18 cellular contexts compared by ENCODE assay signal in genomic region chr9:1938675-1939170, GRCh38.
A peak's percentile ranks its signal among the peaks of the same experiment; 100 is the strongest.
DNase-seq lines count a peak whose midpoint lies in the region; ATAC-seq and TF ChIP-seq lines count a peak whose summit lies in the region.
"Had no signal": no experiment of that assay in that cellular context is flagged by ENCODE, and none has a peak within 500 bp of the region (broad histone marks: within the 10 kb centered on the region; RNA-seq: fewer than 3 reads in every experiment).

No MANE protein-coding gene starts in this region.

- TF ChIP-seq CTCF in OCI-LY7 (conservative IDR thresholded peaks at IDR 0.05; ENCODE audit: low read length) (no peak), suprapubic skin (IDR thresholded peaks at IDR 0.05) (no peak)

- TF ChIP-seq POLR2A in suprapubic skin (IDR thresholded peaks at IDR 0.05), result no peak

- H3K27me3 ChIP-seq in suprapubic skin (no peaks in the 10 kb centered on the region), mesendoderm (ENCODE audit: insufficient read depth, low read length, poor library complexity) (no peaks in the 10 kb centered on the region)
- H3K27me3 ChIP-seq: ovary had no signal

- H4K5ac ChIP-seq in mesendoderm (ENCODE audit: low read length), result no peak overlapping the region

- no peak overlapping the region for H3K9ac ChIP-seq in mesendoderm (ENCODE audit: low read length)

- DNase-seq in OCI-LY7 (ENCODE audit: low spot score), result no peak
- no peak for DNase-seq in suprapubic skin (ENCODE audit: low spot score in 2 of 2)
- no peak for DNase-seq in activated CD8-positive, alpha-beta T cell treated with anti-CD3 and anti-CD28 coated beads, Interleukin-2, amount 10 ng/mL, durations not matched to agents 7 days and 5 days
- DNase-seq in superior temporal gyrus (ENCODE audit: extremely low spot score), result no peak
- no peak for DNase-seq in mesendoderm
- DNase-seq: activated CD4-positive, alpha-beta T cell treated with anti-CD3 and anti-CD28 coated beads, Interleukin-2, amount 10 ng/mL, durations not matched to agents 7 days and 5 days; activated naive CD4-positive, alpha-beta T cell treated with anti-CD3 and anti-CD28 coated beads, Interleukin-2, amount 10 ng/mL, durations not matched to agents 7 days and 5 days; H9; hippocampal formation; NCI-H2029 treated with DMSO at 0.1 percent for 48 hours; ovary; T-cell had no signal

- H3K9me3 ChIP-seq in OCI-LY7 (ENCODE audit: low read length) (no peaks in the 10 kb centered on the region), suprapubic skin (no peaks in the 10 kb centered on the region)
- H3K9me3 ChIP-seq: ovary had no signal

- BruUV-seq in OCI-LY7 (replicated peaks; lab: Mats Ljungman, UMichigan), result no TSS peak

- H2AK5ac ChIP-seq in mesendoderm (ENCODE audit: low read length), result no peak overlapping the region

- H3K23ac ChIP-seq in mesendoderm (ENCODE audit: low read length), result no peak overlapping the region

- CTCF ChIA-PET in OCI-LY7 (lab: Charles Lee; ENCODE audit: unreplicated experiment), result no interaction called here
- CTCF ChIA-PET in activated CD8-positive, alpha-beta T cell treated with anti-CD3 and anti-CD28 coated beads, Interleukin-2, amount 10 ng/mL, durations not matched to agents 7 days and 5 days (lab: Charles Lee), result interaction anchor here (1.2 to 1.6 kb wide), 4 partner anchors 25 to 129 kb away, joined by 3 to 6 read pairs (median 4); no protein-coding TSS in a partner anchor

- POLR2A ChIA-PET in OCI-LY7 (lab: Charles Lee), result no interaction called here
- POLR2A ChIA-PET in activated CD8-positive, alpha-beta T cell treated with anti-CD3 and anti-CD28 coated beads, Interleukin-2, amount 10 ng/mL, durations not matched to agents 7 days and 5 days (lab: Charles Lee), result no interaction called here

- H3K27ac ChIP-seq in OCI-LY7 (ENCODE audit: low read depth, low read length, poor library complexity, severe bottlenecking) (no peak overlapping the region), suprapubic skin (no peak overlapping the region), mesendoderm (ENCODE audit: low read depth, low read length) (no peak overlapping the region)
- H3K27ac ChIP-seq: epithelial cell of prostate, ovary had no signal

- H3K79me2 ChIP-seq in OCI-LY7 (ENCODE audit: insufficient read depth, low read depth, low read length) (no peaks in the 10 kb centered on the region), mesendoderm (ENCODE audit: control insufficient read depth, insufficient read depth, low read length) (no peaks in the 10 kb centered on the region)

- no peak overlapping the region for H3K4ac ChIP-seq in mesendoderm (ENCODE audit: low read depth, low read length)

- H3K56ac ChIP-seq in mesendoderm (ENCODE audit: low read length), result no peak overlapping the region

- no peak overlapping the region for H2BK15ac ChIP-seq in mesendoderm (replicated peaks; ENCODE audit: low read depth)

- no peaks in the 10 kb centered on the region for H3K9me3 Mint-ChIP-seq in activated CD8-positive, alpha-beta T cell treated with anti-CD3 and anti-CD28 coated beads, Interleukin-2, amount 10 ng/mL, durations not matched to agents 7 days and 5 days (ENCODE audit: insufficient read depth)
- H3K9me3 Mint-ChIP-seq: activated CD4-positive, alpha-beta T cell treated with anti-CD3 and anti-CD28 coated beads, Interleukin-2, amount 10 ng/mL, durations not matched to agents 7 days and 5 days; activated naive CD4-positive, alpha-beta T cell treated with anti-CD3 and anti-CD28 coated beads, Interleukin-2, amount 10 ng/mL, durations not matched to agents 7 days and 5 days; central memory CD8-positive, alpha-beta T cell; T-cell had no signal

- intact Hi-C loops in OCI-LY7 (cut with micrococcal nuclease; ENCODE audit: unreplicated experiment), result no loop called here

- no peak overlapping the region for H2BK120ac ChIP-seq in mesendoderm (ENCODE audit: low read depth, low read length)

- ATAC-seq in GM18517 (IDR thresholded peaks at IDR 0.05; ENCODE audit: unreplicated experiment), result peak; percentile 82
- peak; percentile 80 for ATAC-seq in GM21447 (IDR thresholded peaks at IDR 0.05; ENCODE audit: unreplicated experiment)
- peak; percentile 46 for ATAC-seq in HG03039 (IDR thresholded peaks at IDR 0.05; ENCODE audit: unreplicated experiment)
- ATAC-seq in activated CD8-positive, alpha-beta T cell treated with anti-CD3 and anti-CD28 coated beads, Interleukin-2, amount 10 ng/mL, durations not matched to agents 7 days and 5 days, result no peak
- ATAC-seq: T-cell had no signal

- no peaks in the 10 kb centered on the region for H3K36me3 ChIP-seq in OCI-LY7 (ENCODE audit: insufficient read depth, low read length)
- no peaks in the 10 kb centered on the region for H3K36me3 ChIP-seq in suprapubic skin
- no peaks in the 10 kb centered on the region for H3K36me3 ChIP-seq in mesendoderm (ENCODE audit: control insufficient read depth, insufficient read depth, low read length)
- H3K36me3 ChIP-seq: ovary had no signal

- H3K4me3 Mint-ChIP-seq in activated CD8-positive, alpha-beta T cell treated with anti-CD3 and anti-CD28 coated beads, Interleukin-2, amount 10 ng/mL, durations not matched to agents 7 days and 5 days, result no peak overlapping the region
- H3K4me3 Mint-ChIP-seq: activated CD4-positive, alpha-beta T cell treated with anti-CD3 and anti-CD28 coated beads, Interleukin-2, amount 10 ng/mL, durations not matched to agents 7 days and 5 days; activated naive CD4-positive, alpha-beta T cell treated with anti-CD3 and anti-CD28 coated beads, Interleukin-2, amount 10 ng/mL, durations not matched to agents 7 days and 5 days; central memory CD8-positive, alpha-beta T cell; H9; T-cell had no signal

- H4K8ac ChIP-seq in mesendoderm (ENCODE audit: low read depth, low read length), result no peak overlapping the region

- WGBS in suprapubic skin, result 89% methylated on average over 2 of the region's 2 CpGs
- WGBS in mesendoderm (ENCODE audit: extremely low coverage, insufficient coverage, low lambda C conversion rate), result no CpG with 5 or more reads among the region's 2 CpGs

- H3K79me1 ChIP-seq in mesendoderm (ENCODE audit: low read length), result no peaks in the 10 kb centered on the region

- H4K20me1 ChIP-seq in OCI-LY7 (ENCODE audit: insufficient read depth, low read length), result no peaks in the 10 kb centered on the region

- H2BK5ac ChIP-seq in mesendoderm (ENCODE audit: low read length), result no peak overlapping the region

- H3K4me3 ChIP-seq in OCI-LY7 (ENCODE audit: low read depth, low read length, poor library complexity, severe bottlenecking), result no peak overlapping the region
- no peak overlapping the region for H3K4me3 ChIP-seq in suprapubic skin
- H3K4me3 ChIP-seq in mesendoderm (ENCODE audit: low read length), result no peak overlapping the region
- H3K4me3 ChIP-seq: lung, ovary had no signal

- H3K18ac ChIP-seq in mesendoderm (ENCODE audit: low read length), result no peak overlapping the region

- H3K27ac Mint-ChIP-seq in activated CD8-positive, alpha-beta T cell treated with anti-CD3 and anti-CD28 coated beads, Interleukin-2, amount 10 ng/mL, durations not matched to agents 7 days and 5 days, result no peak overlapping the region
- H3K27ac Mint-ChIP-seq: activated CD4-positive, alpha-beta T cell treated with anti-CD3 and anti-CD28 coated beads, Interleukin-2, amount 10 ng/mL, durations not matched to agents 7 days and 5 days; activated naive CD4-positive, alpha-beta T cell treated with anti-CD3 and anti-CD28 coated beads, Interleukin-2, amount 10 ng/mL, durations not matched to agents 7 days and 5 days; H9; T-cell had no signal

- 0 out of 2 replicates have a peak overlapping the region, but pooled peaks have one; percentile 22 for H3K4me2 ChIP-seq in OCI-LY7 (ENCODE audit: low read length)
- H3K4me2 ChIP-seq in mesendoderm (ENCODE audit: low read length), result no peak overlapping the region

- TF ChIP-seq EP300 in suprapubic skin (IDR thresholded peaks at IDR 0.05), result no peak

- H2AFZ ChIP-seq in OCI-LY7 (ENCODE audit: low read length), result no peak overlapping the region

- H3K4me1 Mint-ChIP-seq in activated CD8-positive, alpha-beta T cell treated with anti-CD3 and anti-CD28 coated beads, Interleukin-2, amount 10 ng/mL, durations not matched to agents 7 days and 5 days (ENCODE audit: low read depth), result no peaks in the 10 kb centered on the region
- H3K4me1 Mint-ChIP-seq: activated CD4-positive, alpha-beta T cell treated with anti-CD3 and anti-CD28 coated beads, Interleukin-2, amount 10 ng/mL, durations not matched to agents 7 days and 5 days; activated naive CD4-positive, alpha-beta T cell treated with anti-CD3 and anti-CD28 coated beads, Interleukin-2, amount 10 ng/mL, durations not matched to agents 7 days and 5 days; central memory CD8-positive, alpha-beta T cell had no signal

- H3K4me1 ChIP-seq in OCI-LY7 (ENCODE audit: insufficient read depth, low read length, poor library complexity, severe bottlenecking) (peaks cover 12% of the 10 kb centered on the region), suprapubic skin (no peaks in the 10 kb centered on the region), mesendoderm (ENCODE audit: control insufficient read depth, low read depth, low read length) (no peaks in the 10 kb centered on the region)

- H3K27me3 Mint-ChIP-seq in activated CD8-positive, alpha-beta T cell treated with anti-CD3 and anti-CD28 coated beads, Interleukin-2, amount 10 ng/mL, durations not matched to agents 7 days and 5 days (ENCODE audit: low read depth), result peaks cover 5% of the 10 kb centered on the region

- H3K36me3 Mint-ChIP-seq in activated CD8-positive, alpha-beta T cell treated with anti-CD3 and anti-CD28 coated beads, Interleukin-2, amount 10 ng/mL, durations not matched to agents 7 days and 5 days (ENCODE audit: low read depth), result no peaks in the 10 kb centered on the region
- H3K36me3 Mint-ChIP-seq: activated naive CD4-positive, alpha-beta T cell treated with anti-CD3 and anti-CD28 coated beads, Interleukin-2, amount 10 ng/mL, durations not matched to agents 7 days and 5 days; T-cell had no signal

- no peaks in the 10 kb centered on the region for H3K9me2 ChIP-seq in OCI-LY7 (ENCODE audit: insufficient read depth, low read length)
